Comparison of ENCODE assay signal across 1 cellular context in genomic region chr3:122024800-122025199, GRCh38.
TF ChIP-seq lines count a peak whose summit lies in the region.

No MANE protein-coding gene starts in this region.

TF ChIP-seq in GM12878, 131 proteins besides CTCF, POLR2A, EP300 and RAD21:
- TF ChIP-seq FOS (IDR thresholded peaks at IDR 0.05; ENCODE audit: borderline replicate concordance, extremely low read depth, insufficient read length) (no peak), NR2C2 (IDR thresholded peaks at IDR 0.05; ENCODE audit: borderline replicate concordance, control insufficient read depth, insufficient read length, low read depth) (no peak), FOXM1 (IDR thresholded peaks at IDR 0.05; ENCODE audit: low read depth, low read length) (no peak), TCF7 (IDR thresholded peaks at IDR 0.05; ENCODE audit: borderline replicate concordance) (no peak), BRCA1 (IDR thresholded peaks at IDR 0.05; ENCODE audit: low read depth, low read length) (no peak), MYB (IDR thresholded peaks at IDR 0.05; ENCODE audit: borderline replicate concordance, low read depth, low read length) (no peak)
